ENCODE assay signal across 8 cellular contexts in the genomic region with DNA sequence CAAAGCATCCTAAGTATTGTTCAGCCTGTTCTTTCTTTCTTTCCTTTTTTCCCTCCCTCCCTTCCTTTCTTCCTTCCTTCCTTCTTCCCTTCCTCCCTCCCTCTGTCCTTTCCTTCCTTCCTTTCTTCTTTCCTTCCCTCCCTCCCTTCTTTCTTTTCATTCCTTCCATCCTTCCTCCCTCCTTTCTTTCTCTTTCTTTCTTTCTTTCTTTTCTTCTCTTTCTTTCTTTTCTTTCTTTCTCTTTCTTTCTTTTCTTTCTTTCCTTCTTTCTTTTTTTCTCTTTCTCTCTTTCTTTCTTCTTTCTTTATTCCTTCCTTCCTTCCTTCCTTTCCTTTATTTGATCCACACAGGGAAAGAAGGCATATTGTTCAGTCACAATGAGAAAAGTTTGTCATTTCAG. TPM values are rescaled to one million over a fixed set of nuclear protein-coding genes. Genes with fewer than 3 reads are reported as not detected.
"Had no signal": no experiment of that assay in that cellular context is flagged by ENCODE, and none has a peak within 500 bp of the region (broad histone marks: within the 10 kb centered on the region; RNA-seq: fewer than 3 reads in every experiment).

No MANE protein-coding gene starts in this region.

- H2AFZ ChIP-seq: GM23338 had no signal

- H3K4me2 ChIP-seq: GM23338 had no signal

- H3K4me3 ChIP-seq: GM23338 had no signal

- H3K4me3 Mint-ChIP-seq: GM23338, H9, HFFc6, IgD-negative memory B cell had no signal

- H3K27me3 Mint-ChIP-seq: IgD-negative memory B cell had no signal

- ATAC-seq: GM23338 had no signal

- H3K4me1 Mint-ChIP-seq: GM23338, H9 had no signal

- H3K9me3 Mint-ChIP-seq: GM23338, H9 had no signal

- H3K36me3 Mint-ChIP-seq: IgD-negative memory B cell had no signal

- H3K27ac Mint-ChIP-seq: GM23338, H9, HFFc6, IgD-negative memory B cell had no signal

- DNase-seq: H9, HCEC 1CT, HFFc6, KG1 had no signal

RNA-seq across cellular contexts. Expression of gene PNLIP, which starts 21.2 kb away (rescaled TPM):
- total RNA-seq: GM23338, H1, H9, HFFc6, HT-29 had no signal
- polyA plus RNA-seq: GM23338, H1, IgD-negative memory B cell had no signal

RNA-seq across cellular contexts. Expression of gene PNLIPRP1, which starts 23.8 kb away (rescaled TPM):
- total RNA-seq: GM23338, H1, H9, HFFc6, HT-29 had no signal
- polyA plus RNA-seq: H1, IgD-negative memory B cell had no signal

RNA-seq across cellular contexts. Expression of gene PNLIPRP2, which starts 53.8 kb away (rescaled TPM):
- total RNA-seq: GM23338, H1, HFFc6, HT-29 had no signal
- polyA plus RNA-seq: IgD-negative memory B cell had no signal
